Comparison of ENCODE assay signal across 8 cellular contexts in the genomic region with DNA sequence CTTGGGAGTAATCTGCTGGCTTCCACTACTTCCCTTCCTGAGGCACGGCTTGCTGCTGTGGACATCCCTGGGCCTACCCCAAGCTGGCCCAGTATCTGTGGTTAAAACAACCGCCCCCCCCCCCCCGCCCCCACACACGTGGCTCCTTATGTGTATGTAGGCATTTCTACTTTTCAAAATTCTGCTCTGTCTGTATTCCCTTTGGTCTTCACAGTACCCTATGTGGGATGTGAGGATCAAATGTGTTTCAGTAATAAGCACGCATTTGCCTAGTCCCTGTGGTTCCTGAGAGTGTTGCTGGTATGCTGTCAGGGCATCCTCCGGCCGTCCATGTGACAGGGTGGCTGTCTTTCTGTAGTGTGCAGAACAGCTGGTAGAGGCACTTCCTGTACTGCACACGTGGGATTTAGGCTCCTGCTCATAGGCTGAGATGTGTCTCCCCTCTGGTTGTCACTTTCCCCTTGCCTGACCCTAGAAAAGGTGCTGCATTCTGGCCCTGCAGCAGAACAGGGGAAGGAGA. TPM values are rescaled to one million over a fixed set of nuclear protein-coding genes. Genes with fewer than 3 reads are reported as not detected.
DNase-seq lines count a peak whose midpoint lies in the region; ATAC-seq and TF ChIP-seq lines count a peak whose summit lies in the region.

No MANE protein-coding gene starts in this region.

- no peak overlapping the region for H3K4me3 ChIP-seq in stomach

- H3K27me3 ChIP-seq in stomach, result no peaks in the 10 kb centered on the region

- H3K27ac ChIP-seq in stomach, result peak overlapping the region in 2 of 5 donors; percentile 62 to 82

- TF ChIP-seq POLR2A in erythroblast (IDR thresholded peaks at IDR 0.05; ENCODE audit: low read length) (no peak), stomach (IDR thresholded peaks at IDR 0.05) (no peak)

- no peaks in the 10 kb centered on the region for H3K36me3 ChIP-seq in stomach

- TF ChIP-seq EP300 in stomach (IDR thresholded peaks at IDR 0.05), result no peak

- no peak for TF ChIP-seq CTCF in stomach (IDR thresholded peaks at IDR 0.05)

- H3K9me3 ChIP-seq in stomach, result no peaks in the 10 kb centered on the region

- intact Hi-C loops in stomach (cut with DNase I; ENCODE audit: low total_unique reads), result loop anchor here (10.0 kb wide), 1 partner anchor 301 kb away; no protein-coding TSS in a partner anchor

- DNase-seq in LHCN-M2 (ENCODE audit: low read depth) (peak; percentile 55), erythroblast (lab: John Stamatoyannopoulos, UW) (peak; percentile 71 to 85), islet precursor cell (no peak), stomach (no peak)
- peak; percentile 64 for DNase-seq in stimulated activated naive CD8-positive, alpha-beta T cell treated with anti-CD3 and anti-CD28 coated beads, Interleukin-15, Interleukin-2, amounts not matched to agents 100 U/mL and 50 U/mL, for 24 hours

- WGBS in stomach, 5 donors, result 39 to 65% (median 55%) methylated on average over 7 to 8 of the region's 8 CpGs

- ATAC-seq in GM18502 (IDR thresholded peaks at IDR 0.05; ENCODE audit: poor library complexity, unreplicated experiment) (peak; percentile 79), GM21786 (IDR thresholded peaks at IDR 0.05; ENCODE audit: unreplicated experiment) (peak; percentile 74)
- peak; percentile 53 to 61 for ATAC-seq in activated CD4-positive, CD25-positive, alpha-beta regulatory T cell treated with anti-CD3 and anti-CD28 coated beads, Interleukin-2, amount 50 U/mL, for 24 hours
- peak; percentile 71 for ATAC-seq in stimulated activated naive CD8-positive, alpha-beta T cell treated with anti-CD3 and anti-CD28 coated beads, Interleukin-15, Interleukin-2, amounts not matched to agents 100 U/mL and 50 U/mL, for 24 hours

- peaks cover 8 to 36% (median 20%) of the 10 kb centered on the region in 4 donors for H3K4me1 ChIP-seq in stomach

RNA-seq across cellular contexts. Expression of a gene that starts 2.2 kb away (rescaled TPM):
- total RNA-seq in LHCN-M2 (2014; rRNA removed), result 4.5 and 5.5 TPM in 2 replicates
- polyA plus RNA-seq in LHCN-M2 (2012), result 1.9 TPM
- 1 to 10 TPM in 2 of 5 donors, under 1 TPM in 1, not detected in 2; 0.72 to 6.6 (median 2.2) TPM for total RNA-seq in stomach
- polyA plus RNA-seq in stomach, result 1 to 10 TPM; 1.5 to 4.4 (median 3.3) TPM

RNA-seq across cellular contexts. Expression of a gene that starts 24.3 kb away (rescaled TPM):
- 109 and 117 TPM in 2 replicates for total RNA-seq in LHCN-M2 (2014; rRNA removed)
- polyA plus RNA-seq in LHCN-M2 (2012), result 66.2 TPM
- total RNA-seq in stomach, result 100 to 1,000 TPM in 2 of 5 donors, 10 to 100 TPM in 3; 11.1 to 291 (median 62.1) TPM
- polyA plus RNA-seq in stomach, result 10 to 100 TPM; 40.6 to 55.0 (median 42.2) TPM

Comparison
In these comparisons a context has a peak if more than half of its experiments do, and no peak if none do; other contexts are left out.
1. DNase-seq: peak in LHCN-M2 (single experiment), erythroblast (2 of 2) and stimulated activated naive CD8-positive, alpha-beta T cell treated with anti-CD3 and anti-CD28 coated beads, Interleukin-15, Interleukin-2, amounts not matched to agents 100 U/mL and 50 U/mL, for 24 hours (single experiment); none in islet precursor cell (single experiment) and stomach (single experiment).
2. Peak in every context shown above with its lines, with median percentiles within 50 percentile points of each other: ATAC-seq.